Comparison of ENCODE assay signal across 9 cellular contexts in genomic region chr5:1668141-1668721, GRCh38.
DNase-seq lines count a peak whose midpoint lies in the region; ATAC-seq and TF ChIP-seq lines count a peak whose summit lies in the region.
"Had no signal": no experiment of that assay in that cellular context is flagged by ENCODE, and none has a peak within 500 bp of the region (broad histone marks: within the 10 kb centered on the region; RNA-seq: fewer than 3 reads in every experiment).

No MANE protein-coding gene starts in this region.

- H3K4me3 ChIP-seq in HUES6 (ENCODE audit: low read depth, low read length) (peak overlapping the region; percentile 71), adrenal gland (peak overlapping the region in 1 of 4 donors; percentile 45), mucosa of descending colon (no peak overlapping the region), trophoblast cell (ENCODE audit: low read depth, low read length) (no peak overlapping the region)

- H2AK5ac ChIP-seq in trophoblast cell (ENCODE audit: low read length): no peak overlapping the region

- H3K9me3 ChIP-seq in HUES6 (ENCODE audit: control insufficient read depth, insufficient read depth, low read depth, low read length) (no peaks in the 10 kb centered on the region), adrenal gland (replicated peaks in 1 of 3) (no peaks in the 10 kb centered on the region), mucosa of descending colon (no peaks in the 10 kb centered on the region), trophoblast cell (ENCODE audit: insufficient read depth, low read depth, low read length) (peaks cover 1% of the 10 kb centered on the region)
- H3K9me3 ChIP-seq: Peyer's patch had no signal

- H3K79me2 ChIP-seq in trophoblast cell (ENCODE audit: control insufficient read depth, insufficient read depth, low read length, poor library complexity): no peaks in the 10 kb centered on the region

- no peak overlapping the region for H4K8ac ChIP-seq in trophoblast cell (ENCODE audit: low read depth, low read length)

- no peak overlapping the region for H4K12ac ChIP-seq in trophoblast cell (ENCODE audit: low read depth, low read length)

- H3K14ac ChIP-seq in trophoblast cell (ENCODE audit: low read length): no peak overlapping the region

- H3K27ac ChIP-seq in HUES6 (ENCODE audit: low read depth, low read length) (no peak overlapping the region), adrenal gland (peak overlapping the region in 1 of 5 donors; percentile 18), trophoblast cell (ENCODE audit: low read depth, low read length) (no peak overlapping the region)
- H3K27ac ChIP-seq: Peyer's patch had no signal

- no peak overlapping the region for H3K9ac ChIP-seq in HUES6 (ENCODE audit: low read length)
- H3K9ac ChIP-seq in trophoblast cell (ENCODE audit: low read length): no peak overlapping the region

- H2BK120ac ChIP-seq in trophoblast cell (ENCODE audit: insufficient read depth, low read length, poor library complexity): no peak overlapping the region

- H3K4me1 ChIP-seq in HUES6 (ENCODE audit: control insufficient read depth, insufficient read depth, low read length) (0 out of 2 replicates have a peak, but pooled peaks cover 12% of the 10 kb centered on the region), adrenal gland (replicated peaks in 1 of 2) (peaks cover 7 to 13% of the 10 kb centered on the region in 2 donors), mucosa of descending colon (ENCODE audit: low read depth) (no peaks in the 10 kb centered on the region), trophoblast cell (ENCODE audit: control insufficient read depth in 1 of 2, insufficient read depth in 2 of 2, low read length in 2 of 2) (peaks cover 0 to 3% of the 10 kb centered on the region in 2 experiments)

- intact Hi-C loops in adrenal gland (cut with DNase I) (loop anchor here in 1 of 2 donors (10.0 kb wide), 1 partner anchor 367 kb away; no protein-coding TSS in a partner anchor), mucosa of descending colon (cut with DNase I, micrococcal nuclease) (no loop called here)

- H3K79me1 ChIP-seq in trophoblast cell (ENCODE audit: low read length): peaks cover 2% of the 10 kb centered on the region

- 9 to 21% (median 12%) methylated on average over 11 to 23 of the region's 23 CpGs for WGBS in adrenal gland, 4 donors
- WGBS in trophoblast cell (ENCODE audit: extremely low coverage, insufficient coverage, insufficient read length): no CpG with 5 or more reads among the region's 23 CpGs

- H3K4me2 ChIP-seq in trophoblast cell (ENCODE audit: low read length): no peak overlapping the region

- DNase-seq in DMS53 (lab: John Stamatoyannopoulos, UW): peak; percentile 87
- peak in 6 of 7 donors; percentile 49 to 69 (median 62) for DNase-seq in adrenal gland
- no peak for DNase-seq in mucosa of descending colon
- no peak for DNase-seq in NCI-H524 treated with DMSO at 0.1 percent for 48 hours (lab: John Stamatoyannopoulos, UW)
- DNase-seq in trophoblast cell: no peak

- no peak overlapping the region for H3K23ac ChIP-seq in trophoblast cell (ENCODE audit: low read length)

- H3K36me3 ChIP-seq in HUES6 (ENCODE audit: control insufficient read depth, insufficient read depth, low read length): no peaks in the 10 kb centered on the region
- H3K36me3 ChIP-seq in adrenal gland (replicated peaks in 1 of 2): no peaks in the 10 kb centered on the region
- no peaks in the 10 kb centered on the region for H3K36me3 ChIP-seq in mucosa of descending colon (ENCODE audit: low read depth)
- H3K36me3 ChIP-seq in trophoblast cell (ENCODE audit: control insufficient read depth in 1 of 2, insufficient read depth in 2 of 2, low read length in 2 of 2): no peaks in the 10 kb centered on the region
- H3K36me3 ChIP-seq: Peyer's patch had no signal

- H4K91ac ChIP-seq in trophoblast cell (ENCODE audit: low read depth, low read length): no peak overlapping the region

- no peak overlapping the region for H2AFZ ChIP-seq in trophoblast cell (ENCODE audit: insufficient read depth, low read length, poor library complexity)

- ATAC-seq in mucosa of descending colon: peak; percentile 17
- no peak for ATAC-seq in GM19397 (IDR thresholded peaks at IDR 0.05; ENCODE audit: unreplicated experiment)
- no peak for ATAC-seq in GM19463 (IDR thresholded peaks at IDR 0.05; ENCODE audit: unreplicated experiment)

- H2BK5ac ChIP-seq in trophoblast cell (ENCODE audit: low read depth, low read length, poor library complexity): no peak overlapping the region

- no peak overlapping the region for H2BK12ac ChIP-seq in trophoblast cell (ENCODE audit: low read length)

- TF ChIP-seq CTCF in adrenal gland (IDR thresholded peaks at IDR 0.05): peak in 4 of 6 experiments; percentile 15 to 29 (median 22)
- no peak for TF ChIP-seq CTCF in mucosa of descending colon (IDR thresholded peaks at IDR 0.05)

- no peak for TF ChIP-seq POLR2A in adrenal gland (IDR thresholded peaks at IDR 0.05)

- H3K27me3 ChIP-seq in HUES6 (ENCODE audit: control insufficient read depth, insufficient read depth, low read length) (peaks cover 57% of the 10 kb centered on the region), adrenal gland (no peaks in the 10 kb centered on the region), trophoblast cell (ENCODE audit: insufficient read depth, low read length) (peaks cover 24% of the 10 kb centered on the region)

- no peak overlapping the region for H3K18ac ChIP-seq in trophoblast cell (ENCODE audit: low read length)

- H3K4ac ChIP-seq in trophoblast cell (ENCODE audit: low read depth, low read length): no peak overlapping the region

Comparison
In these comparisons a context has a peak if more than half of its experiments do, and no peak if none do; other contexts are left out.
1. DNase-seq: peak in DMS53 (single experiment) and adrenal gland (6 of 7); none in mucosa of descending colon (0 of 3), NCI-H524 treated with DMSO at 0.1 percent for 48 hours (single experiment) and trophoblast cell (0 of 2).